Comparison of ENCODE assay signal across 21 cellular contexts in the genomic region with DNA sequence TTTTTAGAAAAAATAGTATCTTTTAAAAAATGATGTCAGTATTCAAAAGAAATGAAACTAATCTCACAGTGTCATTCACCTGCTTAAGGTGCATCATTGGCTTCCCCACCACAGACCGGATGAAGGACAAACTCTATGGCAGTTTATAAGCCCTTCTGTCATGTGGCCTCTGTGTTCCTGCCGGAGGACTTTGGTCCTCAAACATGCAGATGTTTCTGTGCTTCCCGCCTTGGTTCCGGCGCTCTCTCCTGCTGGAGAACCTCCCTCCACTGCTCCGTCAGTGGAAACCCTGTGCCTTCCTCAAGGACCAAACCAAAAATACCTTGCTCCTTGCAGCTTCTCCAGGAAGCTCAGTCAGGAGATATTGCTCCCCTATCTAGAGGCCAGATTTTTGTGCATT.
A peak's percentile ranks its signal among the peaks of the same experiment; 100 is the strongest.
DNase-seq lines count a peak whose midpoint lies in the region; ATAC-seq and TF ChIP-seq lines count a peak whose summit lies in the region.
"Had no signal": no experiment of that assay in that cellular context is flagged by ENCODE, and none has a peak within 500 bp of the region (broad histone marks: within the 10 kb centered on the region; RNA-seq: fewer than 3 reads in every experiment).

No MANE protein-coding gene starts in this region.

- no peaks in the 10 kb centered on the region for H3K9me3 Mint-ChIP-seq in GM23338
- H3K9me3 Mint-ChIP-seq: CD4-positive, CD25-positive, alpha-beta regulatory T cell had no signal

- no peaks in the 10 kb centered on the region for H3K9me3 ChIP-seq in MM.1S (replicated peaks; ENCODE audit: insufficient read depth, low read length)
- no peaks in the 10 kb centered on the region for H3K9me3 ChIP-seq in SU-DHL-6 (ENCODE audit: insufficient read depth, low read length)

- no peaks in the 10 kb centered on the region for H3K27me3 ChIP-seq in MM.1S (replicated peaks; ENCODE audit: insufficient read depth, low read length)
- H3K27me3 ChIP-seq in SU-DHL-6 (ENCODE audit: low read length), result no peaks in the 10 kb centered on the region
- no peaks in the 10 kb centered on the region for H3K27me3 ChIP-seq in GM23338 (ENCODE audit: insufficient read depth)

- H3K4me1 ChIP-seq in MM.1S (ENCODE audit: low read length), result peaks cover 42% of the 10 kb centered on the region
- no peaks in the 10 kb centered on the region; the same call in 1 of the 2 replicates for H3K4me1 ChIP-seq in GM23338 (ENCODE audit: insufficient read depth)

- no peak overlapping the region for H2AFZ ChIP-seq in MM.1S (ENCODE audit: low read length)
- no peak overlapping the region for H2AFZ ChIP-seq in SU-DHL-6 (ENCODE audit: low read depth, low read length, severe bottlenecking)
- no peak overlapping the region for H2AFZ ChIP-seq in GM23338
- H2AFZ ChIP-seq: GM23248 had no signal

- H3K79me2 ChIP-seq in MM.1S (ENCODE audit: low read length) (no peaks in the 10 kb centered on the region), SU-DHL-6 (ENCODE audit: insufficient read depth, low read length) (no peaks in the 10 kb centered on the region), GM23338 (replicated peaks; ENCODE audit: insufficient read depth) (no peaks in the 10 kb centered on the region)

- H3K9me2 ChIP-seq in MM.1S (replicated peaks; ENCODE audit: insufficient read depth, low read length) (no peaks in the 10 kb centered on the region), SU-DHL-6 (replicated peaks; ENCODE audit: insufficient read depth, low read length) (no peaks in the 10 kb centered on the region), GM23338 (ENCODE audit: insufficient read depth) (no peaks in the 10 kb centered on the region; the same call in 1 of the 2 replicates)

- no peak overlapping the region for H3K27ac Mint-ChIP-seq in GM23338
- H3K27ac Mint-ChIP-seq: CD4-positive, CD25-positive, alpha-beta regulatory T cell had no signal

- H3K27ac ChIP-seq in MM.1S (ENCODE audit: low read length), result peak overlapping the region; percentile 93; the same call in 1 of the 2 replicates
- peak overlapping the region; percentile 94 for H3K27ac ChIP-seq in SU-DHL-6 (ENCODE audit: low read depth, low read length)
- no peak overlapping the region for H3K27ac ChIP-seq in GM23338 (ENCODE audit: low read depth)
- H3K27ac ChIP-seq: GM23248, HL-60, SK-N-MC had no signal

- DNase-seq in MM.1S (no peak), left lobe of liver (ENCODE audit: low spot score) (peak; percentile 64), DMS 273 (lab: John Stamatoyannopoulos, UW; ENCODE audit: unreplicated experiment) (no peak), NCI-H1417 treated with DMSO at 0.1 percent for 48 hours (lab: John Stamatoyannopoulos, UW) (no peak), GM23338 (ENCODE audit: low spot score) (no peak), GDM1 (lab: John Stamatoyannopoulos, UW) (no peak)
- DNase-seq: DMS 273 treated with DMSO at 0.1 percent for 48 hours, DMS79 treated with DMSO at 0.1 percent for 48 hours, GM23248, HCEC 1CT, IMR-90, Kasumi-1, NCI-H1436, NCI-H1930, NCI-H510A treated with DMSO at 0.1 percent for 48 hours, NCI-H774, SHP77 treated with DMSO at 0.1 percent for 48 hours had no signal

- H3K4me1 Mint-ChIP-seq in GM23338, result peaks cover 16% of the 10 kb centered on the region

- H3K4me3 ChIP-seq in MM.1S (ENCODE audit: low read length) (no peak overlapping the region), SU-DHL-6 (ENCODE audit: insufficient read depth, low read length, poor library complexity, severe bottlenecking) (no peak overlapping the region), GM23338 (no peak overlapping the region)
- H3K4me3 ChIP-seq: GM23248, SK-N-MC had no signal

- H3K27me3 Mint-ChIP-seq in GM23338 (ENCODE audit: insufficient read depth, low read depth, poor library complexity), result peaks cover 16% of the 10 kb centered on the region

- no peak overlapping the region for H3K4me3 Mint-ChIP-seq in GM23338
- H3K4me3 Mint-ChIP-seq: CD4-positive, CD25-positive, alpha-beta regulatory T cell had no signal

- H3F3A ChIP-seq in MM.1S (ENCODE audit: insufficient read depth, low read length) (peaks cover 37% of the 10 kb centered on the region), SU-DHL-6 (ENCODE audit: insufficient read depth) (peaks cover 18% of the 10 kb centered on the region), GM23338 (replicated peaks; ENCODE audit: low read depth) (no peaks in the 10 kb centered on the region)

- H4K20me1 ChIP-seq in MM.1S (ENCODE audit: insufficient read depth, low read length) (no peaks in the 10 kb centered on the region), SU-DHL-6 (ENCODE audit: low read depth, low read length) (no peaks in the 10 kb centered on the region), GM23338 (replicated peaks; ENCODE audit: insufficient read depth) (no peaks in the 10 kb centered on the region)

- TF ChIP-seq CTCF in MM.1S (IDR thresholded peaks at IDR 0.05; ENCODE audit: low read length), result no peak
- TF ChIP-seq CTCF in SU-DHL-6 (IDR thresholded peaks at IDR 0.05; ENCODE audit: insufficient read depth, low read length, poor library complexity, severe bottlenecking), result no peak
- no peak for TF ChIP-seq CTCF in GM23338 (conservative IDR thresholded peaks at IDR 0.05; ENCODE audit: low read depth in 2 of 2)

- H3K4me2 ChIP-seq in MM.1S (ENCODE audit: low read depth, low read length) (peak overlapping the region; percentile 86; the same call in 1 of the 2 replicates), SU-DHL-6 (ENCODE audit: low read depth, low read length, poor library complexity, severe bottlenecking) (peak overlapping the region; percentile 65), GM23338 (no peak overlapping the region)

- no peaks in the 10 kb centered on the region; the same call in 2 of the 3 replicates for H3K36me3 Mint-ChIP-seq in GM23338 (ENCODE audit: low read depth)
- H3K36me3 Mint-ChIP-seq: CD4-positive, CD25-positive, alpha-beta regulatory T cell had no signal

- H3K9ac ChIP-seq in MM.1S (ENCODE audit: low read length) (no peak overlapping the region), SU-DHL-6 (ENCODE audit: low read length) (no peak overlapping the region)
- H3K9ac ChIP-seq: GM23248 had no signal

- H3K36me3 ChIP-seq in MM.1S (replicated peaks; ENCODE audit: insufficient read depth, low read length), result no peaks in the 10 kb centered on the region
- no peaks in the 10 kb centered on the region for H3K36me3 ChIP-seq in SU-DHL-6 (ENCODE audit: low read length)
- H3K36me3 ChIP-seq in GM23338 (ENCODE audit: insufficient read depth), result no peaks in the 10 kb centered on the region

- ATAC-seq in left lobe of liver (peak; percentile 62), GM23338 (no peak)

TF ChIP-seq in GM23338, 12 proteins besides CTCF, POLR2A, EP300 and RAD21 (continues in another document):
- TF ChIP-seq CREB1 (CRISPR knock-in tag; IDR thresholded peaks at IDR 0.05; ENCODE audit: low read depth), result no peak
- TF ChIP-seq EZH2 (IDR thresholded peaks at IDR 0.05; ENCODE audit: low read depth, unreplicated experiment), result no peak
- TF ChIP-seq, protein P1, sequence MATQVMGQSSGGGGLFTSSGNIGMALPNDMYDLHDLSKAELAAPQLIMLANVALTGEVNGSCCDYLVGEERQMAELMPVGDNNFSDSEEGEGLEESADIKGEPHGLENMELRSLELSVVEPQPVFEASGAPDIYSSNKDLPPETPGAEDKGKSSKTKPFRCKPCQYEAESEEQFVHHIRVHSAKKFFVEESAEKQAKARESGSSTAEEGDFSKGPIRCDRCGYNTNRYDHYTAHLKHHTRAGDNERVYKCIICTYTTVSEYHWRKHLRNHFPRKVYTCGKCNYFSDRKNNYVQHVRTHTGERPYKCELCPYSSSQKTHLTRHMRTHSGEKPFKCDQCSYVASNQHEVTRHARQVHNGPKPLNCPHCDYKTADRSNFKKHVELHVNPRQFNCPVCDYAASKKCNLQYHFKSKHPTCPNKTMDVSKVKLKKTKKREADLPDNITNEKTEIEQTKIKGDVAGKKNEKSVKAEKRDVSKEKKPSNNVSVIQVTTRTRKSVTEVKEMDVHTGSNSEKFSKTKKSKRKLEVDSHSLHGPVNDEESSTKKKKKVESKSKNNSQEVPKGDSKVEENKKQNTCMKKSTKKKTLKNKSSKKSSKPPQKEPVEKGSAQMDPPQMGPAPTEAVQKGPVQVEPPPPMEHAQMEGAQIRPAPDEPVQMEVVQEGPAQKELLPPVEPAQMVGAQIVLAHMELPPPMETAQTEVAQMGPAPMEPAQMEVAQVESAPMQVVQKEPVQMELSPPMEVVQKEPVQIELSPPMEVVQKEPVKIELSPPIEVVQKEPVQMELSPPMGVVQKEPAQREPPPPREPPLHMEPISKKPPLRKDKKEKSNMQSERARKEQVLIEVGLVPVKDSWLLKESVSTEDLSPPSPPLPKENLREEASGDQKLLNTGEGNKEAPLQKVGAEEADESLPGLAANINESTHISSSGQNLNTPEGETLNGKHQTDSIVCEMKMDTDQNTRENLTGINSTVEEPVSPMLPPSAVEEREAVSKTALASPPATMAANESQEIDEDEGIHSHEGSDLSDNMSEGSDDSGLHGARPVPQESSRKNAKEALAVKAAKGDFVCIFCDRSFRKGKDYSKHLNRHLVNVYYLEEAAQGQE (IDR thresholded peaks at IDR 0.05; ENCODE audit: unreplicated experiment), result no peak
- TF ChIP-seq ZNF114 (CRISPR knock-in tag; IDR thresholded peaks at IDR 0.05), result no peak
- TF ChIP-seq EZH2phosphoT487 (IDR thresholded peaks at IDR 0.05; ENCODE audit: unreplicated experiment), result no peak
